20 cellular contexts compared by ENCODE assay signal in the genomic region with DNA sequence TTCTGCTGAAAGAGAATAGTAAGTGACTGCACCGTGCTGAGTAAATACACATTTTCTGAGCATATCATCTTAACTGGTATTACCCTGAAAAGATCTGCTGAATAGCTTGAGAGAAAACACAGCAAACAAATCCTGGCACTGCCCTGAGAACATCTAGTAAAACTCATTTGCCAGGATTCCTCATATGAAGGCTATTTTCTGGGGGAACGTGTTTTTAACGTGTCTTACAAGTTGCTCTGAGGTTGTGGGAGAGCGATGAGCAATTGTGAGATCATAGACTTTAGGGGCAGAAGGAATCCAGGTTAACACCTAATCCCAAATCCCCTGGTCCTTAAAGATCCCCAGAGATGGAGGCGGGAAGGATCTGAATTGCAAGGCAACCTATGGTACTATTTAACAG.
DNase-seq lines count a peak whose midpoint lies in the region; ATAC-seq, FAIRE-seq and TF ChIP-seq lines count a peak whose summit lies in the region.
"Had no signal": no experiment of that assay in that cellular context is flagged by ENCODE, and none has a peak within 500 bp of the region (broad histone marks: within the 10 kb centered on the region; RNA-seq: fewer than 3 reads in every experiment).

No MANE protein-coding gene starts in this region.

- H4K20me1 ChIP-seq in smooth muscle cell (ENCODE audit: low read depth), result no peaks in the 10 kb centered on the region

- intact Hi-C loops in stomach (cut with DNase I; ENCODE audit: low total_unique reads) (no loop called here), right lobe of liver (cut with DNase I) (no loop called here)

- no peaks in the 10 kb centered on the region for H3K79me2 ChIP-seq in smooth muscle cell (ENCODE audit: low read depth)

- peaks cover under 1% of the 10 kb centered on the region for H3K27me3 Mint-ChIP-seq in activated CD4-positive, alpha-beta T cell treated with anti-CD3 and anti-CD28 coated beads, Interleukin-2, amount 10 ng/mL, durations not matched to agents 7 days and 5 days

- H3K36me3 Mint-ChIP-seq in activated CD4-positive, alpha-beta T cell treated with anti-CD3 and anti-CD28 coated beads, Interleukin-2, amount 10 ng/mL, durations not matched to agents 7 days and 5 days (ENCODE audit: low read depth), result no peaks in the 10 kb centered on the region
- H3K36me3 Mint-ChIP-seq: activated naive CD8-positive, alpha-beta T cell had no signal

- H3K27me3 ChIP-seq in smooth muscle cell (ENCODE audit: low read depth) (no peaks in the 10 kb centered on the region), stomach (no peaks in the 10 kb centered on the region), right lobe of liver (no peaks in the 10 kb centered on the region)
- H3K27me3 ChIP-seq: BE2C, cardiac muscle cell, right atrium auricular region, tibial artery had no signal

- H3K36me3 ChIP-seq in smooth muscle cell (ENCODE audit: low read depth), result peaks cover 3% of the 10 kb centered on the region
- peaks cover 0 to 12% (median 8%) of the 10 kb centered on the region in 4 donors for H3K36me3 ChIP-seq in stomach
- H3K36me3 ChIP-seq in right lobe of liver, result peaks cover 0 to 2% (median 0%) of the 10 kb centered on the region in 4 donors
- H3K36me3 ChIP-seq: BE2C, cardiac muscle cell, right atrium auricular region had no signal

- H3K4me1 ChIP-seq in smooth muscle cell (ENCODE audit: low read depth), result peaks cover 25% of the 10 kb centered on the region
- H3K4me1 ChIP-seq in stomach, result no peaks in the 10 kb centered on the region
- no peaks in the 10 kb centered on the region for H3K4me1 ChIP-seq in right lobe of liver
- H3K4me1 ChIP-seq: BE2C, right atrium auricular region, tibial artery had no signal

- H3K4me3 ChIP-seq in fibroblast of mammary gland (ENCODE audit: control insufficient read depth, low read depth, low read length), result no peak overlapping the region
- H3K4me3 ChIP-seq in smooth muscle cell, result no peak overlapping the region
- H3K4me3 ChIP-seq in stomach, result no peak overlapping the region
- H3K4me3 ChIP-seq in right lobe of liver, result no peak overlapping the region
- H3K4me3 ChIP-seq: cardiac muscle cell, right atrium auricular region, tibial artery had no signal

- CTCF ChIA-PET in RWPE1 (lab: Yijun Ruan, JAX), result no interaction called here
- CTCF ChIA-PET in activated CD4-positive, alpha-beta T cell treated with anti-CD3 and anti-CD28 coated beads, Interleukin-2, amount 10 ng/mL, durations not matched to agents 7 days and 5 days (lab: Charles Lee), result no interaction called here

- no peaks in the 10 kb centered on the region for H3K9me3 Mint-ChIP-seq in activated CD4-positive, alpha-beta T cell treated with anti-CD3 and anti-CD28 coated beads, Interleukin-2, amount 10 ng/mL, durations not matched to agents 7 days and 5 days

- ATAC-seq in right lobe of liver, result no peak
- ATAC-seq: left ventricle myocardium superior had no signal

- POLR2A ChIA-PET in RWPE1 (lab: Yijun Ruan, JAX; ENCODE audit: low non-redundant PET), result no interaction called here
- POLR2A ChIA-PET in activated CD4-positive, alpha-beta T cell treated with anti-CD3 and anti-CD28 coated beads, Interleukin-2, amount 10 ng/mL, durations not matched to agents 7 days and 5 days (lab: Charles Lee), result no interaction called here

- no peak overlapping the region for H3K27ac Mint-ChIP-seq in activated CD4-positive, alpha-beta T cell treated with anti-CD3 and anti-CD28 coated beads, Interleukin-2, amount 10 ng/mL, durations not matched to agents 7 days and 5 days
- H3K27ac Mint-ChIP-seq: activated naive CD8-positive, alpha-beta T cell had no signal

- H3K9ac ChIP-seq in smooth muscle cell (ENCODE audit: low read depth), result peak overlapping the region; percentile 52

- peak; percentile 96 for FAIRE-seq in H54 (lab: Jason Lieb, UNC)
- FAIRE-seq: GM19239, H1 had no signal

- 26% methylated on average over 5 of the region's 5 CpGs for WGBS in smooth muscle cell (ENCODE audit: low lambda C conversion rate)
- 90 to 96% (median 93%) methylated on average over 5 of the region's 5 CpGs for WGBS in stomach, 5 donors
- 94% methylated on average over 5 of the region's 5 CpGs for WGBS in right lobe of liver (ENCODE audit: insufficient coverage, low coverage, low lambda C conversion rate, missing lambda C conversion rate)

- H3F3A ChIP-seq in smooth muscle cell (ENCODE audit: low read depth), result no peaks in the 10 kb centered on the region

- TF ChIP-seq CTCF in RWPE1 (conservative IDR thresholded peaks at IDR 0.05; ENCODE audit: low read depth) (no peak), fibroblast of mammary gland (conservative IDR thresholded peaks at IDR 0.05; ENCODE audit: control insufficient read depth, insufficient read depth, low read depth, low read length) (no peak), smooth muscle cell (IDR thresholded peaks at IDR 0.05; ENCODE audit: borderline replicate concordance, insufficient read depth, poor library complexity, severe bottlenecking) (no peak), stomach (IDR thresholded peaks at IDR 0.05) (no peak), right lobe of liver (IDR thresholded peaks at IDR 0.05) (no peak)

- TF ChIP-seq POLR2A in H54 (IDR thresholded peaks at IDR 0.05; ENCODE audit: low read depth, low read length) (no peak), stomach (IDR thresholded peaks at IDR 0.05) (no peak), right lobe of liver (IDR thresholded peaks at IDR 0.05) (no peak)

- peak overlapping the region; percentile 14 for H2AFZ ChIP-seq in smooth muscle cell (ENCODE audit: low read depth)

- TF ChIP-seq EP300 in stomach (IDR thresholded peaks at IDR 0.05), result no peak

- H3K27ac ChIP-seq in RWPE1 (no peak overlapping the region), smooth muscle cell (ENCODE audit: low read depth) (peak overlapping the region; percentile 82), stomach (no peak overlapping the region), right lobe of liver (no peak overlapping the region)
- H3K27ac ChIP-seq: cardiac muscle cell, HL-60, right atrium auricular region, tibial artery had no signal

- peak overlapping the region; percentile 40 for H3K4me2 ChIP-seq in smooth muscle cell

- DNase-seq in H54 (ENCODE audit: insufficient read length, low spot score) (no peak), RWPE1 (ENCODE audit: low spot score) (peak; percentile 13), fibroblast of mammary gland (ENCODE audit: low read depth) (peak; percentile 96), smooth muscle cell (lab: John Stamatoyannopoulos, UW; ENCODE audit: unreplicated experiment) (no peak), stomach (no peak), right lobe of liver (no peak)
- no peak for DNase-seq in activated CD4-positive, alpha-beta T cell treated with anti-CD3 and anti-CD28 coated beads, Interleukin-2, amount 10 ng/mL, durations not matched to agents 7 days and 5 days
- DNase-seq: activated CD4-positive, alpha-beta T cell treated with anti-CD3 and anti-CD28 coated beads for 1 hour; BE2C; Calu3; left ventricle myocardium superior; NCI-H187; stimulated activated naive CD4-positive, alpha-beta T cell; tibial artery had no signal

- no peak overlapping the region for H3K4me3 Mint-ChIP-seq in activated CD4-positive, alpha-beta T cell treated with anti-CD3 and anti-CD28 coated beads, Interleukin-2, amount 10 ng/mL, durations not matched to agents 7 days and 5 days
- H3K4me3 Mint-ChIP-seq: activated naive CD8-positive, alpha-beta T cell had no signal

- H3K4me1 Mint-ChIP-seq in activated CD4-positive, alpha-beta T cell treated with anti-CD3 and anti-CD28 coated beads, Interleukin-2, amount 10 ng/mL, durations not matched to agents 7 days and 5 days, result no peaks in the 10 kb centered on the region

- H3K9me3 ChIP-seq in smooth muscle cell (replicated peaks; ENCODE audit: low read depth), result no peaks in the 10 kb centered on the region
- no peaks in the 10 kb centered on the region for H3K9me3 ChIP-seq in stomach
- no peaks in the 10 kb centered on the region for H3K9me3 ChIP-seq in right lobe of liver
- H3K9me3 ChIP-seq: BE2C, right atrium auricular region, tibial artery had no signal

Comparison
In these comparisons a context has a peak if more than half of its experiments do, and no peak if none do; other contexts are left out.
1. DNase-seq: peak in RWPE1 (single experiment) and fibroblast of mammary gland (single experiment); none in H54 (single experiment), smooth muscle cell (single experiment), activated CD4-positive, alpha-beta T cell treated with anti-CD3 and anti-CD28 coated beads, Interleukin-2, amount 10 ng/mL, durations not matched to agents 7 days and 5 days (single experiment), stomach (single experiment) and right lobe of liver (0 of 3).